ENCODE assay signal across 18 cellular contexts in the genomic region with DNA sequence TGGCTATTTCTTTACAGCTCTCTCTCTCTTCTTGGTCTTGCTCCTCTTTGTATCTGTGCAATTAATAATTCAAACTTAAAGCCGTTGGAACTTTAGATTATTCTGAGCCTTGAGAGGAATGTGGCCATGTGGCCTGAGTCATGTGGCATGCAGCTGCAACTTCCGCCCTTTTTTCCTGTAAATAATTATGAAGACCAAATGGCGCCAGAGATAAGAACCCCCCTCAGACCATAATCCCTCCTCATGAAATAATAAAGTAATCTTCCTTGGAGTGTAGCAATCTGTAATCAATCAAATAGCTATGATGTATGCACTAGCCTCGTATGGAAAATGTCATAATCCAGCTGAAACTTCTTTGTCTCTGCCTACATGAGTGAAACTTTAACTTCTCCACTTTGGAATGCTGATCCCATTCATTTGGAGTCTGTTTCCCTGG. TPM values are rescaled to one million over a fixed set of nuclear protein-coding genes. Genes with fewer than 3 reads are reported as not detected.
A peak's percentile ranks its signal among the peaks of the same experiment; 100 is the strongest.
DNase-seq lines count a peak whose midpoint lies in the region; ATAC-seq, FAIRE-seq and TF ChIP-seq lines count a peak whose summit lies in the region.
"Had no signal": no experiment of that assay in that cellular context is flagged by ENCODE, and none has a peak within 500 bp of the region (broad histone marks: within the 10 kb centered on the region; RNA-seq: fewer than 3 reads in every experiment).

No MANE protein-coding gene starts in this region.

- H3K4me1 ChIP-seq in H1 (replicated peaks in 1 of 4; ENCODE audit: control insufficient read depth in 3 of 4, insufficient read depth in 4 of 4, low read length in 3 of 4): no peaks in the 10 kb centered on the region
- peaks cover 5% of the 10 kb centered on the region for H3K4me1 ChIP-seq in mesenchymal stem cell (ENCODE audit: control insufficient read depth, insufficient read depth, low read depth, low read length)
- no peaks in the 10 kb centered on the region for H3K4me1 ChIP-seq in breast epithelium

- H3K27me3 ChIP-seq in H1 (replicated peaks in 1 of 4; ENCODE audit: control insufficient read depth in 3 of 4, extremely low read depth in 1 of 4, insufficient read depth in 3 of 4, low read length in 3 of 4): no peaks in the 10 kb centered on the region
- no peaks in the 10 kb centered on the region for H3K27me3 ChIP-seq in mesenchymal stem cell (ENCODE audit: control insufficient read depth in 1 of 2, insufficient read depth in 1 of 2, low read length in 2 of 2)
- H3K27me3 ChIP-seq in MG63: no peaks in the 10 kb centered on the region
- no peaks in the 10 kb centered on the region for H3K27me3 ChIP-seq in breast epithelium

- POLR2A ChIA-PET in H1 (lab: Charles Lee; ENCODE audit: partially characterized antibody): no interaction called here

- no peaks in the 10 kb centered on the region for H3K9me3 ChIP-seq in H1 (ENCODE audit: insufficient read depth in 2 of 2, low read depth in 1 of 2, low read length in 1 of 2)
- peaks cover 7% of the 10 kb centered on the region for H3K9me3 ChIP-seq in mesenchymal stem cell (ENCODE audit: control insufficient read depth, low read length)
- H3K9me3 ChIP-seq in MG63: peaks cover 2% of the 10 kb centered on the region; the same call in 1 of the 2 replicates
- no peaks in the 10 kb centered on the region for H3K9me3 ChIP-seq in breast epithelium

- H3K23ac ChIP-seq in H1 (ENCODE audit: insufficient read length) (no peak overlapping the region), mesenchymal stem cell (ENCODE audit: low read length in 2 of 2) (no peak overlapping the region)

- H3K36me3 ChIP-seq in H1 (ENCODE audit: control insufficient read depth in 2 of 4, insufficient read depth in 4 of 4, low read length in 3 of 4): no peaks in the 10 kb centered on the region
- H3K36me3 ChIP-seq in mesenchymal stem cell (ENCODE audit: control insufficient read depth in 1 of 2, insufficient read depth in 2 of 2, low read depth in 1 of 2, low read length in 2 of 2): no peaks in the 10 kb centered on the region
- H3K36me3 ChIP-seq in MG63: no peaks in the 10 kb centered on the region
- no peaks in the 10 kb centered on the region for H3K36me3 ChIP-seq in breast epithelium

- no peak for TF ChIP-seq EP300 in H1 (IDR thresholded peaks at IDR 0.05; ENCODE audit: borderline replicate concordance in 1 of 2, low read depth in 2 of 2, low read length in 2 of 2)

- H2BK12ac ChIP-seq in H1 (ENCODE audit: low read depth, low read length): no peak overlapping the region
- H2BK12ac ChIP-seq in mesenchymal stem cell (ENCODE audit: low read length in 2 of 2): no peak overlapping the region

- no peak overlapping the region for H2BK20ac ChIP-seq in H1 (ENCODE audit: low read length)

- TF ChIP-seq CTCF in AG10803 (conservative IDR thresholded peaks at IDR 0.05; ENCODE audit: low read length) (no peak), H1 (IDR thresholded peaks at IDR 0.05; ENCODE audit: control extremely low read depth in 1 of 3, insufficient read depth in 1 of 3, low read depth in 1 of 3, low read length in 3 of 3) (no peak), breast epithelium (IDR thresholded peaks at IDR 0.05) (no peak)

- in situ Hi-C loops in KBM-7 (cut with MboI; ENCODE audit: low pct_unique_long_range_greater_than_20kb, low sequenced_read_pairs): no loop called here

- 64% methylated on average over 4 of the region's 4 CpGs; no CpG with 5 or more reads in 1 of the 2 experiments for WGBS in H1 (ENCODE audit: extremely low coverage in 1 of 2, insufficient coverage in 1 of 2, insufficient read length in 1 of 2, insufficient replicate concordance in 2 of 2, low coverage in 1 of 2, low lambda C conversion rate in 2 of 2, missing lambda C conversion rate in 1 of 2), 2 experiments
- WGBS in mesenchymal stem cell: 46% methylated on average over 3 of the region's 4 CpGs

- H2BK120ac ChIP-seq in H1 (replicated peaks; ENCODE audit: low read depth, low read length) (no peak overlapping the region), mesenchymal stem cell (ENCODE audit: low read depth, low read length) (no peak overlapping the region)

- no peak for TF ChIP-seq RAD21 in H1 (IDR thresholded peaks at IDR 0.05 in 1 of 2, conservative IDR thresholded peaks at IDR 0.05 in 1 of 2; ENCODE audit: low read depth in 2 of 2, low read length in 2 of 2)

- H4K91ac ChIP-seq in H1 (replicated peaks; ENCODE audit: insufficient read length, low read length): no peak overlapping the region
- no peak overlapping the region for H4K91ac ChIP-seq in mesenchymal stem cell (ENCODE audit: low read length)

- H4K5ac ChIP-seq in H1 (ENCODE audit: insufficient read length, low read depth, low read length): no peak overlapping the region

- H3K18ac ChIP-seq in H1 (ENCODE audit: extremely low read depth, low read length) (no peak overlapping the region), mesenchymal stem cell (ENCODE audit: low read depth in 1 of 2, low read length in 2 of 2) (no peak overlapping the region)

- no peak overlapping the region for H3K27ac ChIP-seq in H1 (ENCODE audit: low read depth, low read length)
- no peak overlapping the region for H3K27ac ChIP-seq in mesenchymal stem cell (ENCODE audit: low read length, poor library complexity, severe bottlenecking)
- H3K27ac ChIP-seq in breast epithelium: no peak overlapping the region

- no peak overlapping the region for H3K56ac ChIP-seq in H1 (replicated peaks; ENCODE audit: insufficient read length, low read depth, low read length)

- H3K4ac ChIP-seq in H1 (replicated peaks; ENCODE audit: insufficient read length, low read depth, low read length) (no peak overlapping the region), mesenchymal stem cell (ENCODE audit: low read depth in 1 of 2, low read length in 2 of 2) (no peak overlapping the region)

- CTCF ChIA-PET in H1 (lab: Charles Lee; ENCODE audit: partially characterized antibody): interaction anchor here (0.7 to 2.1 kb wide), 3 partner anchors 9 to 103 kb away, joined by 3 to 5 read pairs (median 3); no protein-coding TSS in a partner anchor

- no peak overlapping the region for H2AK5ac ChIP-seq in H1 (ENCODE audit: low read depth, low read length)
- H2AK5ac ChIP-seq in mesenchymal stem cell (ENCODE audit: low read length, severe bottlenecking): no peak overlapping the region

- DNase-seq in AG10803 (ENCODE audit: low read depth): peak; percentile 80
- DNase-seq in KBM-7: peak; percentile 82
- no peak for DNase-seq in H1 (ENCODE audit: low read depth in 1 of 2, low spot score in 2 of 2)
- peak; percentile 71 for DNase-seq in mesenchymal stem cell
- DNase-seq in MG63: no peak
- DNase-seq in breast epithelium (ENCODE audit: low spot score in 2 of 2): no peak
- no peak for DNase-seq in DMS114 treated with DMSO at 0.1 percent for 48 hours (lab: John Stamatoyannopoulos, UW; ENCODE audit: unreplicated experiment)
- DNase-seq: activated CD4-positive, alpha-beta T cell treated with anti-CD3 and anti-CD28 coated beads, Interleukin-2, amount 50 U/mL, for 48 hours; activated T-cell treated with anti-CD3 and anti-CD28 coated beads, Interleukin-2, amount 50 U/mL, for 4 hours; NCI-H1417; NCI-H82; stimulated activated CD4-positive, alpha-beta T cell treated with anti-CD3 and anti-CD28 coated beads, Interleukin-1b, Interleukin-23, amount 100 ng/mL, for 48 hours had no signal

- H2BK15ac ChIP-seq in H1 (ENCODE audit: low read length): no peak overlapping the region
- no peak overlapping the region for H2BK15ac ChIP-seq in mesenchymal stem cell (ENCODE audit: low read depth, poor library complexity, severe bottlenecking)

- H3K4me2 ChIP-seq in H1 (ENCODE audit: insufficient read depth in 1 of 2, low read depth in 2 of 2, low read length in 2 of 2) (no peak overlapping the region), mesenchymal stem cell (ENCODE audit: low read length, poor library complexity, severe bottlenecking) (no peak overlapping the region)

- TF ChIP-seq POLR2A in H1 (IDR thresholded peaks at IDR 0.05; ENCODE audit: control extremely low read depth in 1 of 2, low read depth in 2 of 2, low read length in 2 of 2) (no peak), breast epithelium (IDR thresholded peaks at IDR 0.05) (no peak)

- H3K79me1 ChIP-seq in H1 (ENCODE audit: low read depth, low read length) (no peaks in the 10 kb centered on the region), mesenchymal stem cell (replicated peaks; ENCODE audit: low read length, poor library complexity, severe bottlenecking) (no peaks in the 10 kb centered on the region)

- intact Hi-C loops in breast epithelium (cut with DNase I; ENCODE audit: low total_unique reads): no loop called here

- no peak overlapping the region for H3K14ac ChIP-seq in H1 (ENCODE audit: insufficient read length)
- H3K14ac ChIP-seq in mesenchymal stem cell (ENCODE audit: low read length in 2 of 2): no peak overlapping the region

- H3K23me2 ChIP-seq in H1 (ENCODE audit: low read depth, low read length): no peaks in the 10 kb centered on the region

- H2AFZ ChIP-seq in H1 (ENCODE audit: low read length) (no peak overlapping the region), mesenchymal stem cell (ENCODE audit: low read depth, low read length) (no peak overlapping the region)

- no peak overlapping the region for H4K8ac ChIP-seq in H1 (ENCODE audit: extremely low read depth, insufficient read depth, low read length)
- H4K8ac ChIP-seq in mesenchymal stem cell (ENCODE audit: low read length): no peak overlapping the region

- H3K9ac ChIP-seq in H1 (replicated peaks in 1 of 4; ENCODE audit: extremely low read depth in 1 of 4, low read depth in 3 of 4, low read length in 3 of 4) (no peak overlapping the region), mesenchymal stem cell (ENCODE audit: low read length) (no peak overlapping the region)

- H2BK5ac ChIP-seq in H1 (ENCODE audit: low read depth, low read length) (no peak overlapping the region), mesenchymal stem cell (ENCODE audit: low read depth, low read length, poor library complexity, severe bottlenecking) (no peak overlapping the region)

- ATAC-seq in GM18870 (IDR thresholded peaks at IDR 0.05; ENCODE audit: unreplicated experiment): no peak
- ATAC-seq: activated naive CD4-positive, alpha-beta T cell treated with anti-CD3 and anti-CD28 coated beads, Interleukin-2, amount 50 U/mL, for 72 hours; activated T-cell treated with anti-CD3 and anti-CD28 coated beads, Interleukin-2, amount 50 U/mL, for 4 hours; left lobe of liver; Panc1; sciatic nerve had no signal

- FAIRE-seq in H1 (lab: Jason Lieb, UNC): no peak
- FAIRE-seq: bronchial epithelial cell had no signal

- H3K79me2 ChIP-seq in H1 (ENCODE audit: control insufficient read depth in 1 of 2, insufficient read depth in 2 of 2, low read length in 2 of 2): no peaks in the 10 kb centered on the region

- H3K4me3 ChIP-seq in AG10803 (ENCODE audit: low read length) (no peak overlapping the region), H1 (ENCODE audit: extremely low read depth in 1 of 4, insufficient read depth in 2 of 4, low read depth in 3 of 4, low read length in 4 of 4) (no peak overlapping the region), mesenchymal stem cell (ENCODE audit: insufficient read depth in 1 of 2, low read depth in 1 of 2, low read length in 2 of 2) (no peak overlapping the region), MG63 (no peak overlapping the region), breast epithelium (no peak overlapping the region)

- H4K20me1 ChIP-seq in H1 (replicated peaks in 1 of 2; ENCODE audit: control insufficient read depth in 1 of 2, insufficient read depth in 2 of 2, low read length in 2 of 2): no peaks in the 10 kb centered on the region

RNA-seq across cellular contexts. Expression of a gene that starts 13.5 kb away (rescaled TPM):
- 19.1 and 19.8 TPM in 2 replicates for total RNA-seq in H1 (2021; fragmentation: NEBNext Ultra II Directional; extraction: Animal tissue kit (Norgen Biotek cat#: 25700))
- polyA plus RNA-seq in H1 (2011; rRNA removed): 11.8 TPM in 2 replicates
- polyA plus RNA-seq in H1 (2011; cell fraction: cytosol; rRNA removed): 10.6 TPM
- polyA plus RNA-seq in H1 (2011; cell fraction: nucleus; rRNA removed): 13.8 TPM
- 15.5 to 24.9 TPM (median 20.0 TPM) in 4 replicates for polyA plus RNA-seq in H1 (2012, experiment 1 of 2)
- polyA plus RNA-seq in H1 (2012, experiment 2 of 2): 1.2 TPM
- 13.9 TPM for polyA plus RNA-seq in H1 (2013, experiment 1 of 2)
- polyA plus RNA-seq in H1 (2013, experiment 2 of 2): 15.6 TPM
- 40.6 and 49.2 TPM in 2 replicates for polyA minus RNA-seq in H1 (2011; rRNA and poly(A)+ RNA removed)
- 11.2 TPM for polyA minus RNA-seq in H1 (2011; cell fraction: cytosol; rRNA and poly(A)+ RNA removed)
- polyA minus RNA-seq in H1 (2011; cell fraction: nucleus; rRNA and poly(A)+ RNA removed): 21.1 TPM
- polyA plus RNA-seq in mesenchymal stem cell (2013, experiment 1 of 2): 88.2 TPM
- 101 TPM for polyA plus RNA-seq in mesenchymal stem cell (2013, experiment 2 of 2)
- 31.8 and 35.6 TPM in 2 replicates for total RNA-seq in MG63 (2014; rRNA removed; shearing (Covaris generic); ENCODE audit: low replicate concordance)
- 10 to 100 TPM; 34.4 to 45.9 (median 42.7) TPM for total RNA-seq in breast epithelium

Comparison
In these comparisons a context has a peak if more than half of its experiments do, and no peak if none do; other contexts are left out.
1. DNase-seq: peak in AG10803 (single experiment), KBM-7 (single experiment) and mesenchymal stem cell (single experiment); none in H1 (0 of 2), MG63 (single experiment), breast epithelium (0 of 2) and DMS114 treated with DMSO at 0.1 percent for 48 hours (single experiment).